Comparison of ENCODE assay signal across 30 cellular contexts in genomic region chr3:112417696-112418318, GRCh38.
"Had no signal": no experiment of that assay in that cellular context is flagged by ENCODE, and none has a peak within 500 bp of the region (broad histone marks: within the 10 kb centered on the region; RNA-seq: fewer than 3 reads in every experiment).

No MANE protein-coding gene starts in this region.

- H3K4me2 ChIP-seq: hepatocyte had no signal

- H3K27ac ChIP-seq: adrenal gland, body of pancreas, cardiac muscle cell, colonic mucosa, dorsolateral prefrontal cortex, gastroesophageal sphincter, hepatocyte, left lung, pancreas, prostate gland, skin epidermis, thoracic aorta had no signal

- H3K4me3 ChIP-seq: adrenal gland, body of pancreas, cardiac muscle cell, colonic mucosa, dorsolateral prefrontal cortex, gastroesophageal sphincter, hepatocyte, left lung, lung, pancreas, prostate gland, skin epidermis, thoracic aorta had no signal

- H3K79me2 ChIP-seq: hepatocyte had no signal

- H3K27ac Mint-ChIP-seq: activated naive CD8-positive, alpha-beta T cell treated with anti-CD3 and anti-CD28 coated beads for 36 hours; mesothelial cell of epicardium had no signal

- H3K4me1 ChIP-seq: adrenal gland, body of pancreas, colonic mucosa, gastroesophageal sphincter, left lung, pancreas, prostate gland had no signal

- H3K36me3 Mint-ChIP-seq: activated naive CD8-positive, alpha-beta T cell treated with anti-CD3 and anti-CD28 coated beads for 36 hours; mesothelial cell of epicardium had no signal

- DNase-seq: activated CD8-positive, alpha-beta memory T cell treated with anti-CD3 and anti-CD28 coated beads for 24 hours; activated effector memory CD4-positive, alpha-beta T cell treated with Interleukin-2 at 50 U/mL for 16 hours; activated naive CD4-positive, alpha-beta T cell treated with Interleukin-2 at 50 U/mL for 16 hours; activated naive CD8-positive, alpha-beta T cell treated with anti-CD3 and anti-CD28 coated beads for 36 hours; adrenal gland; aorta; body of pancreas; cerebellar nuclear complex; colonic mucosa; dorsolateral prefrontal cortex; effector memory CD4-positive, alpha-beta T cell; erythroblast; left lung; naive thymus-derived CD4-positive, alpha-beta T cell; nucleus accumbens; pancreas; retina; stimulated activated CD4-positive, alpha-beta T cell treated with anti-CD3 and anti-CD28 coated beads, Interleukin-12 subunit alpha, Interleukin-12 subunit beta, amount 100 ng/mL, for 4 hours; stimulated activated CD4-positive, alpha-beta T cell treated with anti-CD3 and anti-CD28 coated beads, Interleukin-4, amount 100 ng/mL, for 1 hour; stimulated activated naive CD8-positive, alpha-beta T cell treated with anti-CD3 and anti-CD28 coated beads, Interleukin-15, Interleukin-2, amounts not matched to agents 100 U/mL and 50 U/mL, for 24 hours; T-helper 2 cell had no signal

- H3K36me3 ChIP-seq: adrenal gland, cardiac muscle cell, colonic mucosa, gastroesophageal sphincter, left lung, pancreas, prostate gland, thoracic aorta had no signal

- H3K27me3 ChIP-seq: adrenal gland, body of pancreas, colonic mucosa, dorsolateral prefrontal cortex, gastroesophageal sphincter, hepatocyte, left lung, pancreas had no signal

- H3K4me3 Mint-ChIP-seq: activated naive CD8-positive, alpha-beta T cell treated with anti-CD3 and anti-CD28 coated beads for 36 hours; mesothelial cell of epicardium had no signal

- ATAC-seq: body of pancreas; gastroesophageal sphincter; left lung; naive thymus-derived CD4-positive, alpha-beta T cell; pancreas; sciatic nerve; stimulated activated naive CD8-positive, alpha-beta T cell treated with anti-CD3 and anti-CD28 coated beads, Interleukin-15, Interleukin-2, amounts not matched to agents 100 U/mL and 50 U/mL, for 24 hours had no signal

- H3K27me3 Mint-ChIP-seq: activated naive CD8-positive, alpha-beta T cell treated with anti-CD3 and anti-CD28 coated beads for 36 hours had no signal

- H2AFZ ChIP-seq: hepatocyte had no signal

- H3K9me3 ChIP-seq: adrenal gland, body of pancreas, colonic mucosa, gastroesophageal sphincter, left lung, pancreas, prostate gland, thoracic aorta had no signal

- H3K9me3 Mint-ChIP-seq: activated naive CD8-positive, alpha-beta T cell treated with anti-CD3 and anti-CD28 coated beads for 36 hours; mesothelial cell of epicardium had no signal
